Comparison of ENCODE assay signal across 9 cellular contexts in genomic region chr18:4017479-4017878, GRCh38.
A peak's percentile ranks its signal among the peaks of the same experiment; 100 is the strongest.
DNase-seq lines count a peak whose midpoint lies in the region; ATAC-seq, FAIRE-seq and TF ChIP-seq lines count a peak whose summit lies in the region.
"Had no signal": no experiment of that assay in that cellular context is flagged by ENCODE, and none has a peak within 500 bp of the region (broad histone marks: within the 10 kb centered on the region; RNA-seq: fewer than 3 reads in every experiment).

No MANE protein-coding gene starts in this region.

- FAIRE-seq in kidney (lab: Jason Lieb, UNC) = no peak

- peak; percentile 44; the same call in 1 of the 2 replicates for TF ChIP-seq CTCF in OCI-LY1 (IDR thresholded peaks at IDR 0.05; ENCODE audit: low read length)
- TF ChIP-seq CTCF in kidney (IDR thresholded peaks at IDR 0.05; ENCODE audit: borderline replicate concordance, extremely low read depth, insufficient read depth) = no peak

- H3K4me3 Mint-ChIP-seq in T-cell = no peak overlapping the region

- peaks cover 0 to 4% of the 10 kb centered on the region in 2 donors for H3K27me3 Mint-ChIP-seq in T-cell

- H3K4me3 ChIP-seq in OCI-LY1 (ENCODE audit: low read depth, low read length, poor library complexity, severe bottlenecking) (no peak overlapping the region), kidney (ENCODE audit: low read length in 2 of 2) (no peak overlapping the region)
- H3K4me3 ChIP-seq: BLaER1 treated with 17β-estradiol and CSF1 and Interleukin-3, amounts not matched to agents 10 nM and 100 nM had no signal

- no peak overlapping the region for H3K4me2 ChIP-seq in OCI-LY1 (ENCODE audit: low read length)
- H3K4me2 ChIP-seq: BLaER1 treated with 17β-estradiol and CSF1 and Interleukin-3, amounts not matched to agents 10 nM and 100 nM had no signal

- no peaks in the 10 kb centered on the region for H3K27me3 ChIP-seq in OCI-LY1 (ENCODE audit: insufficient read depth, low read length)
- H3K27me3 ChIP-seq: BLaER1 treated with 17β-estradiol and CSF1 and Interleukin-3, amounts not matched to agents 10 nM and 100 nM had no signal

- intact Hi-C loops in kidney (cut with DNase I) = no loop called here

- H3K27ac ChIP-seq in OCI-LY1 (ENCODE audit: low read depth, low read length, poor library complexity, severe bottlenecking) = no peak overlapping the region
- H3K27ac ChIP-seq in kidney (ENCODE audit: low read depth in 2 of 2, low read length in 2 of 2) = no peak overlapping the region
- H3K27ac ChIP-seq: BLaER1 treated with 17β-estradiol and CSF1 and Interleukin-3, amounts not matched to agents 10 nM and 100 nM had no signal

- H3K4me1 ChIP-seq in OCI-LY1 (ENCODE audit: insufficient read depth, low read length, severe bottlenecking) (no peaks in the 10 kb centered on the region), kidney (ENCODE audit: control insufficient read depth in 1 of 2, insufficient read depth in 1 of 2, low read depth in 1 of 2, low read length in 2 of 2) (no peaks in the 10 kb centered on the region)
- H3K4me1 ChIP-seq: BLaER1 treated with 17β-estradiol and CSF1 and Interleukin-3, amounts not matched to agents 10 nM and 100 nM had no signal

- H2AFZ ChIP-seq in OCI-LY1 (ENCODE audit: low read length) = no peak overlapping the region

- POLR2A ChIA-PET in T-cell (lab: Charles Lee) = no interaction called here

- H4K20me1 ChIP-seq in OCI-LY1 (ENCODE audit: insufficient read depth, low read length) = no peaks in the 10 kb centered on the region
- H4K20me1 ChIP-seq: BLaER1 treated with 17β-estradiol and CSF1 and Interleukin-3, amounts not matched to agents 10 nM and 100 nM had no signal

- H3F3A ChIP-seq in OCI-LY1 (ENCODE audit: insufficient read depth, low read length) = no peaks in the 10 kb centered on the region

- H3K9me3 ChIP-seq in OCI-LY1 (ENCODE audit: low read length) (no peaks in the 10 kb centered on the region), kidney (ENCODE audit: control insufficient read depth in 1 of 2, low read length in 2 of 2) (peaks cover 0 to 2% of the 10 kb centered on the region in 2 donors)

- no peaks in the 10 kb centered on the region for H3K9me2 ChIP-seq in OCI-LY1 (ENCODE audit: low read depth, low read length)

- H3K9ac ChIP-seq in OCI-LY1 (ENCODE audit: low read length) (no peak overlapping the region), kidney (ENCODE audit: low read length in 2 of 2) (no peak overlapping the region)
- H3K9ac ChIP-seq: BLaER1 treated with 17β-estradiol and CSF1 and Interleukin-3, amounts not matched to agents 10 nM and 100 nM had no signal

- H3K27ac Mint-ChIP-seq in T-cell = no peak overlapping the region

- H3K36me3 ChIP-seq in OCI-LY1 (ENCODE audit: insufficient read depth, low read length) = no peaks in the 10 kb centered on the region
- no peaks in the 10 kb centered on the region for H3K36me3 ChIP-seq in kidney (ENCODE audit: control insufficient read depth in 1 of 2, insufficient read depth in 2 of 2, low read length in 2 of 2)
- H3K36me3 ChIP-seq: BLaER1 treated with 17β-estradiol and CSF1 and Interleukin-3, amounts not matched to agents 10 nM and 100 nM had no signal

- H3K36me3 Mint-ChIP-seq in T-cell = no peaks in the 10 kb centered on the region

- CTCF ChIA-PET in T-cell (lab: Charles Lee) = no interaction called here

- DNase-seq in NCI-H82 (lab: John Stamatoyannopoulos, UW) (peak; percentile 47), NCI-H82 treated with DMSO at 0.1 percent for 48 hours (lab: John Stamatoyannopoulos, UW; ENCODE audit: unreplicated experiment) (no peak), myocyte (ENCODE audit: low read depth) (peak; percentile 10), nucleus accumbens (lab: John Stamatoyannopoulos, UW) (no peak), T-cell (no peak), kidney (no peak)

- peaks cover 0 to 7% (median 5%) of the 10 kb centered on the region in 3 donors for H3K9me3 Mint-ChIP-seq in T-cell

- ATAC-seq in HG02642 (IDR thresholded peaks at IDR 0.05; ENCODE audit: poor library complexity, unreplicated experiment) (peak; percentile 83), T-cell (replicated peaks in 1 of 4) (no peak)

- no peaks in the 10 kb centered on the region for H3K79me2 ChIP-seq in OCI-LY1 (ENCODE audit: insufficient read depth, low read length)

- no peaks in the 10 kb centered on the region for H3K4me1 Mint-ChIP-seq in T-cell

Comparison
In these comparisons a context has a peak if more than half of its experiments do, and no peak if none do; other contexts are left out.
1. DNase-seq: peak in NCI-H82 (single experiment) and myocyte (single experiment); none in NCI-H82 treated with DMSO at 0.1 percent for 48 hours (single experiment), nucleus accumbens (0 of 56), T-cell (0 of 34) and kidney (single experiment).